ENCODE assay signal across 7 cellular contexts in the genomic region with DNA sequence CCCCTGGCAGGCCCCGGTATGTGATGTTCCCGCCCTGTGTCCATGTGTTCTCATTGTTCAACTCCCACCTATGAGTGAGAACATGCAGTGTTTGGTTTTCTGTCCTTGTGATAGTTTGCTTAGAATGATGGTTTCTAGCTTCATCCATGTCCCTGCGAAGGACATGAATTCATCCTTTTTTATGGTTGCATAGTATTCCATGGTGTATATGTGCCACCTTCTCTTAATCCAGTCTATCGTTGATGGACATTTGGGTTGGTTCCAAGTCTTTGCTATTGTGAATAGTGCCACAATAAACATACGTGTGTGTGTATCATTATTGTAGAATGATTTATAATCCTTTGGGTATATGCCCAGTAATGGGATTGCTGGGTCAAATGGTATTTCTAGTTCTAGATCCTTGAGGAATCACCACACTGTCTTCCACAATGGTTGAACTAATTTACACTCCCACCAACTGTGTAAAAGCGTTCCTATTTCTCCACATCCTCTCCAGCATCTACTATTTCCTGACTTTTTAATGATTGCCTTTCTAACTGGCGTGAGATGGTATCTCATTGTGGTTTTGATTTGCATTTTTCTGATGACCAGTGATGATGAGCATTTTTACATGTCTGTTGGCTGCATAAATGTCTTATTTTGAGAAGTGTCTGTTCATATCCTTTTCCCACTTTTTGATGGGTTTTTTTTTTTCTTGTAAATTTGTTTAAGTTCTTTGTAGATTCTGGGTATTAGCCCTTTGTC. TPM values are rescaled to one million over a fixed set of nuclear protein-coding genes. Genes with fewer than 3 reads are reported as not detected.
"Had no signal": no experiment of that assay in that cellular context is flagged by ENCODE, and none has a peak within 500 bp of the region (broad histone marks: within the 10 kb centered on the region; RNA-seq: fewer than 3 reads in every experiment).

No MANE protein-coding gene starts in this region.

RNA-seq across cellular contexts. Expression of a gene that starts 37.3 kb away (rescaled TPM):
- total RNA-seq: GM23248, GM23338, H1, H4, H7, H9, HFFc6 had no signal
- polyA plus RNA-seq: GM23248 had no signal
